ENCODE assay signal across 28 cellular contexts in the genomic region with DNA sequence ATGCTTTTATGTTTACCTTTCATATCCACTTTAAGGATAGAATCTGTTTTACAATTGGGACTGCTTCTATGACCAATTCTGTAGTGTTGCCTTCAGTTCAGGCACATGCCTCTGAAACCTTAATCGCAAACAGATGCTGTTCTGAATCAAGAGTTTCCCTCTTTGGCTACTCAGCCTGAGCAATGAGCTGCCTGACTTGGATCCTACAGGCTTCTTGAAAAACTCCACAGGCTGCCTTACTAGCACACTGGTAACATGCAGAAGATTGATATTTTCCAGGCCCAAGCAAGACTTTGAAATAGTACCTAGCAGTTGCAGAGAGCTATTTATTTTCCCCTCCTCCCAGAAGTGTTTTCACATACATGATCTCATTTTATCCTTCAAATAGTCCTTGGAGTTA. TPM values are rescaled to one million over a fixed set of nuclear protein-coding genes. Genes with fewer than 3 reads are reported as not detected.
DNase-seq lines count a peak whose midpoint lies in the region; ATAC-seq, FAIRE-seq and TF ChIP-seq lines count a peak whose summit lies in the region.
"Had no signal": no experiment of that assay in that cellular context is flagged by ENCODE, and none has a peak within 500 bp of the region (broad histone marks: within the 10 kb centered on the region; RNA-seq: fewer than 3 reads in every experiment).

No MANE protein-coding gene starts in this region.

- no peak overlapping the region for H2AFZ ChIP-seq in GM12878 (ENCODE audit: control insufficient read depth, low read depth, low read length)

- H4K20me1 ChIP-seq in GM12878 (ENCODE audit: control insufficient read depth, insufficient read depth), result no peaks in the 10 kb centered on the region

- RAD21 ChIA-PET in GM12878 (lab: Charles Lee; ENCODE audit: unreplicated experiment), result interaction anchor here (0.6 kb wide), 1 partner anchor 39 kb away, joined by 5 read pairs; no protein-coding TSS in a partner anchor

- H3K9me3 ChIP-seq in cardiac muscle cell (ENCODE audit: low read depth) (no peaks in the 10 kb centered on the region), left ventricle myocardium inferior (replicated peaks) (no peaks in the 10 kb centered on the region), GM12878 (replicated peaks; ENCODE audit: control insufficient read depth, insufficient read depth, low read length) (no peaks in the 10 kb centered on the region), aorta (ENCODE audit: control insufficient read depth, low read length) (no peaks in the 10 kb centered on the region)
- H3K9me3 ChIP-seq: esophagus squamous epithelium, psoas muscle, SJCRH30, tibial nerve had no signal

- in situ Hi-C loops in GM12878 (cut with MboI), result no loop called here

- DNase-seq in cardiac muscle cell (ENCODE audit: low read depth in 1 of 2, low spot score in 1 of 2) (peak; percentile 4 to 46), left ventricle myocardium inferior (no peak), GM12878 (ENCODE audit: low read depth, low spot score) (no peak), left kidney (ENCODE audit: low read depth, low spot score) (peak; percentile 10), aorta (no peak), NOMO-1 treated with DMSO at 0.1 percent for 48 hours (lab: John Stamatoyannopoulos, UW; ENCODE audit: unreplicated experiment) (no peak)
- DNase-seq: activated CD4-positive, CD25-positive, alpha-beta regulatory T cell treated with anti-CD3 and anti-CD28 coated beads, Interleukin-2, amount 50 U/mL, for 72 hours; activated naive CD8-positive, alpha-beta T cell treated with anti-CD3 and anti-CD28 coated beads, Interleukin-2, amount 10 ng/mL, durations not matched to agents 7 days and 5 days; CD8-positive, alpha-beta memory T cell; DND-41; esophagus squamous epithelium; hippocampal formation; mesendoderm; NCI-H1048; NCI-H526; psoas muscle; SJCRH30 had no signal

- H3K36me3 ChIP-seq in cardiac muscle cell, result no peaks in the 10 kb centered on the region
- no peaks in the 10 kb centered on the region for H3K36me3 ChIP-seq in left ventricle myocardium inferior
- H3K36me3 ChIP-seq in GM12878 (ENCODE audit: control insufficient read depth in 2 of 2, insufficient read depth in 2 of 2, low read length in 1 of 2), result no peaks in the 10 kb centered on the region
- no peaks in the 10 kb centered on the region for H3K36me3 ChIP-seq in aorta (ENCODE audit: control insufficient read depth in 1 of 2, insufficient read depth in 2 of 2, low read length in 1 of 2)
- H3K36me3 ChIP-seq: esophagus squamous epithelium, SJCRH30, tibial nerve had no signal

- H3K4me2 ChIP-seq in GM12878 (ENCODE audit: control insufficient read depth, insufficient read depth), result no peak overlapping the region

- SMC1A ChIA-PET in GM12878 (lab: Charles Lee; ENCODE audit: uncharacterized antibody, unreplicated experiment), result interaction anchor here (0.7 to 1.7 kb wide), 3 partner anchors 9 to 320 kb away, joined by 3 read pairs; no protein-coding TSS in a partner anchor

- intact Hi-C loops in left ventricle myocardium inferior (cut with micrococcal nuclease), result no loop called here
- intact Hi-C loops in GM12878 (cut with micrococcal nuclease; ENCODE audit: unreplicated experiment), result no loop called here
- intact Hi-C loops in aorta (cut with DNase I), result no loop called here

- H3K9ac ChIP-seq in GM12878 (ENCODE audit: control insufficient read depth, insufficient read depth, low read length), result no peak overlapping the region

- no peak for TF ChIP-seq CTCF in cardiac muscle cell (IDR thresholded peaks at IDR 0.05; ENCODE audit: low read depth, low read length)
- no peak for TF ChIP-seq CTCF in left ventricle myocardium inferior (IDR thresholded peaks at IDR 0.05; ENCODE audit: borderline replicate concordance)
- no peak for TF ChIP-seq CTCF in GM12878 (IDR thresholded peaks at IDR 0.05 in 2 of 3, conservative IDR thresholded peaks at IDR 0.05 in 1 of 3; ENCODE audit: control insufficient read depth in 2 of 3, extremely low read depth in 1 of 3, insufficient read depth in 1 of 3, low read depth in 3 of 3, low read length in 3 of 3)

- CTCF ChIA-PET in GM12878 (lab: Yijun Ruan, JAX), result interaction anchor here (0.6 to 1.0 kb wide), 2 partner anchors 17 to 1060 kb away, joined by 3 read pairs; no protein-coding TSS in a partner anchor

- no peak for TF ChIP-seq RAD21 in GM12878 (IDR thresholded peaks at IDR 0.05; ENCODE audit: insufficient read depth, low read depth, low read length)

- no peaks in the 10 kb centered on the region for H3K79me2 ChIP-seq in GM12878 (ENCODE audit: control insufficient read depth, insufficient read depth, low read length)

- H3K4me1 ChIP-seq in cardiac muscle cell (ENCODE audit: low read depth) (peaks cover 10% of the 10 kb centered on the region), left ventricle myocardium inferior (peaks cover 10% of the 10 kb centered on the region), GM12878 (ENCODE audit: control insufficient read depth, insufficient read depth, low read length) (no peaks in the 10 kb centered on the region), aorta (ENCODE audit: control insufficient read depth in 1 of 2, insufficient read depth in 2 of 2, low read length in 2 of 2) (no peaks in the 10 kb centered on the region)
- H3K4me1 ChIP-seq: esophagus squamous epithelium, psoas muscle, SJCRH30, tibial nerve had no signal

- no TSS peak for BruUV-seq in GM12878 (replicated peaks; lab: Mats Ljungman, UMichigan)

- H3K4me3 ChIP-seq in cardiac muscle cell (no peak overlapping the region), left ventricle myocardium inferior (no peak overlapping the region), GM12878 (no peak overlapping the region), aorta (ENCODE audit: low read length in 2 of 2) (no peak overlapping the region)
- H3K4me3 ChIP-seq: esophagus squamous epithelium, psoas muscle, SJCRH30, tibial nerve had no signal

- TF ChIP-seq EP300 in GM12878 (IDR thresholded peaks at IDR 0.05; ENCODE audit: borderline replicate concordance in 1 of 2, control insufficient read depth in 1 of 2, low read depth in 2 of 2, low read length in 2 of 2), result no peak

- no peak for FAIRE-seq in GM12878 (lab: Jason Lieb, UNC)
- FAIRE-seq: A204.1, GM19239, keratinocyte had no signal

- H3K27me3 ChIP-seq in cardiac muscle cell (no peaks in the 10 kb centered on the region), left ventricle myocardium inferior (ENCODE audit: low read depth) (no peaks in the 10 kb centered on the region), GM12878 (replicated peaks in 1 of 2; ENCODE audit: control insufficient read depth in 2 of 2, insufficient read depth in 2 of 2, low read length in 1 of 2) (no peaks in the 10 kb centered on the region), aorta (ENCODE audit: control insufficient read depth in 1 of 2, insufficient read depth in 2 of 2, low read length in 1 of 2) (no peaks in the 10 kb centered on the region)
- H3K27me3 ChIP-seq: esophagus squamous epithelium, SJCRH30, tibial nerve had no signal

- WGBS in GM12878 (ENCODE audit: insufficient coverage, insufficient replicate concordance, low lambda C conversion rate, missing lambda C conversion rate), result 100% methylated on average over 1 of the region's 1 CpG
- WGBS in aorta, 2 donors, result 13 to 16% methylated on average over 1 of the region's 1 CpG

- TF ChIP-seq POLR2A in GM12878 (IDR thresholded peaks at IDR 0.05; ENCODE audit: low read depth, low read length), result no peak

- H3K27ac ChIP-seq in cardiac muscle cell, result peak overlapping the region; percentile 18
- H3K27ac ChIP-seq in left ventricle myocardium inferior (replicated peaks), result no peak overlapping the region
- no peak overlapping the region for H3K27ac ChIP-seq in GM12878 (ENCODE audit: control insufficient read depth, insufficient read depth)
- no peak overlapping the region for H3K27ac ChIP-seq in aorta (ENCODE audit: low read depth in 1 of 2, low read length in 2 of 2)
- H3K27ac ChIP-seq: esophagus squamous epithelium, psoas muscle, SJCRH30 had no signal

- no peak for ATAC-seq in GM12878
- peak; percentile 70 for ATAC-seq in aorta (ENCODE audit: low FRiP score)
- no peak for ATAC-seq in HG03342 (IDR thresholded peaks at IDR 0.05; ENCODE audit: unreplicated experiment)
- ATAC-seq in esophagus mucosa, result no peak
- ATAC-seq: HCT116; psoas muscle; stimulated activated effector memory CD8-positive, alpha-beta T cell treated with anti-CD3 and anti-CD28 coated beads, Interleukin-12 subunit alpha, Interleukin-12 subunit beta, amount 100 ng/mL, for 72 hours had no signal

- POLR2A ChIA-PET in GM12878 (lab: Charles Lee), result no interaction called here

TF ChIP-seq in GM12878, 131 proteins besides CTCF, POLR2A, EP300 and RAD21 (continues in another document):
- TF ChIP-seq MYB (IDR thresholded peaks at IDR 0.05; ENCODE audit: borderline replicate concordance, low read depth, low read length), result no peak

RNA-seq across cellular contexts. Expression of gene PMCH, which starts 34.8 kb away (rescaled TPM):
- total RNA-seq in cardiac muscle cell (not detected in 2 replicates), left ventricle myocardium inferior (not detected), GM12878 (2014; rRNA removed) (0.49 TPM in 1 of 2 replicates, not detected in the other), GM12878 (2014; rRNA removed; fragmentation: Illumina TruSeq; extraction: Trizol) (not detected in 2 replicates), GM12878 (2021) (not detected in 2 replicates), aorta (not detected), esophagus mucosa (not detected)
- polyA plus RNA-seq in cardiac muscle cell (not detected in 2 replicates), GM12878 (2011; rRNA removed) (not detected in 2 replicates), GM12878 (2014; fragmentation: Illumina TruSeq; extraction: Trizol) (0.35 TPM in 1 of 2 replicates, not detected in the other), GM12878 (2014; fragmentation: Nextera tagmentation; extraction: Ambion mirVana) (1 to 10 TPM in 1 of 2 experiments, under 1 TPM in 1; 0.64 to 1.1 TPM), GM12878 (2014; rRNA removed) (0.15 and 0.54 TPM in 2 replicates), GM12878 (2016; fragmentation: Nextera tagmentation; extraction: Ambion mirVana) (1 to 10 TPM; 1.0 to 2.1 TPM), aorta (not detected)
- not detected in 2 replicates for total RNA-seq in GM12878 (2013; cell fraction: nucleolus; rRNA removed)
- not detected for polyA plus RNA-seq in GM12878 (2011; ENCODE audit: low read depth)
- not detected in 2 replicates for polyA plus RNA-seq in GM12878 (2011; cell fraction: cytosol; rRNA removed)
- not detected in 2 replicates for polyA plus RNA-seq in GM12878 (2011; cell fraction: nucleus; rRNA removed)
- 0.29 TPM in 1 of 2 replicates, not detected in the other for polyA plus RNA-seq in GM12878 (2012)
- polyA minus RNA-seq in GM12878 (2011; rRNA and poly(A)+ RNA removed), result not detected in 2 replicates
- not detected in 2 replicates for polyA minus RNA-seq in GM12878 (2011; cell fraction: cytosol; rRNA and poly(A)+ RNA removed)
- not detected in 2 replicates for polyA minus RNA-seq in GM12878 (2011; cell fraction: nucleus; rRNA and poly(A)+ RNA removed)
- total RNA-seq: activated naive CD8-positive, alpha-beta T cell treated with anti-CD3 and anti-CD28 coated beads, Interleukin-2, amount 10 ng/mL, durations not matched to agents 7 days and 5 days; esophagus squamous epithelium; HT-29; OCI-LY7; psoas muscle; SJCRH30; tibial nerve had no signal
- polyA plus RNA-seq: CD8-positive, alpha-beta memory T cell; keratinocyte; neural cell; psoas muscle had no signal

Comparison
In these comparisons a context has a peak if more than half of its experiments do, and no peak if none do; other contexts are left out.
1. DNase-seq: peak in cardiac muscle cell (2 of 2) and left kidney (single experiment); none in left ventricle myocardium inferior (single experiment), GM12878 (single experiment), aorta (0 of 2) and NOMO-1 treated with DMSO at 0.1 percent for 48 hours (single experiment).